ENCODE assay signal across 17 cellular contexts in the genomic region with DNA sequence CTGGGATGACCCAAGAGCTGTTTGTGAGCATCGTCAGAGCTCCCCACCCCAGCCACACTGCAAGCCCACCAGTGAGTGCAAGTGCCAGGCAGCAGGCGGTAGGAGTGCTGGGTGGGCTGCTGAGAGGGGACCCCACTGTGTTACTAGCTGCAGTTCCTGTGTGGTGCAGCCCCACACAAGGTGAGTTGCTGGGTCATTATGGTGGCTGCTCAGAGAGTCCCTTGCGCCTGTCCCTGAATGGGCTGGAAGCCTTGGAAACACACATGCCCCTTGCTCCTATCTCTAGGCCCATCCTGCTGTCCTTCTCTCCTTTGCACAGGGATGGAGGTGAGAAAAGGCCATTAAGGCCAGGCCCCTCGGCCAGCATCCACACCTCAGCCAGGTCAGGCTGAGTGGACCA.
A peak's percentile ranks its signal among the peaks of the same experiment; 100 is the strongest.
DNase-seq lines count a peak whose midpoint lies in the region; ATAC-seq, FAIRE-seq and TF ChIP-seq lines count a peak whose summit lies in the region.
"Had no signal": no experiment of that assay in that cellular context is flagged by ENCODE, and none has a peak within 500 bp of the region (broad histone marks: within the 10 kb centered on the region; RNA-seq: fewer than 3 reads in every experiment).

No MANE protein-coding gene starts in this region.

- H3K4me3 ChIP-seq in left ventricle myocardium inferior (no peak overlapping the region), heart left ventricle (no peak overlapping the region), upper lobe of right lung (no peak overlapping the region)
- H3K4me3 ChIP-seq: A549, GM23248, HAP-1, MG63, SJSA1 had no signal

- H3K4me1 ChIP-seq in left ventricle myocardium inferior (peaks cover 48% of the 10 kb centered on the region), heart left ventricle (peaks cover 0 to 32% (median 0%) of the 10 kb centered on the region in 12 donors), upper lobe of right lung (no peaks in the 10 kb centered on the region)
- H3K4me1 ChIP-seq: A549, HAP-1, SJSA1 had no signal

- POLR2A ChIA-PET in GM10248 (lab: Yijun Ruan, JAX): no interaction called here

- no peak for FAIRE-seq in GM12891 (lab: Jason Lieb, UNC)
- FAIRE-seq: A549 had no signal

- peaks cover 91% of the 10 kb centered on the region for H3K36me3 ChIP-seq in left ventricle myocardium inferior
- H3K36me3 ChIP-seq in heart left ventricle: peaks cover 0 to 89% (median 43%) of the 10 kb centered on the region in 9 donors
- H3K36me3 ChIP-seq in upper lobe of right lung: no peaks in the 10 kb centered on the region
- H3K36me3 ChIP-seq: HAP-1, MG63, SJSA1 had no signal

- intact Hi-C loops in left ventricle myocardium inferior (cut with micrococcal nuclease) (no loop called here), heart left ventricle (cut with DNase I) (no loop called here), upper lobe of right lung (cut with DNase I) (no loop called here)

- no peak for TF ChIP-seq CTCF in left ventricle myocardium inferior (IDR thresholded peaks at IDR 0.05; ENCODE audit: borderline replicate concordance)
- no peak for TF ChIP-seq CTCF in heart left ventricle (IDR thresholded peaks at IDR 0.05)
- no peak for TF ChIP-seq CTCF in GM10248 (IDR thresholded peaks at IDR 0.05; ENCODE audit: control extremely low read depth, extremely low read depth, low read depth, missing control alignments)
- no peak for TF ChIP-seq CTCF in upper lobe of right lung (IDR thresholded peaks at IDR 0.05)

- no peaks in the 10 kb centered on the region for H3K9me3 ChIP-seq in left ventricle myocardium inferior (replicated peaks)
- H3K9me3 ChIP-seq in heart left ventricle: no peaks in the 10 kb centered on the region
- no peaks in the 10 kb centered on the region for H3K9me3 ChIP-seq in upper lobe of right lung
- H3K9me3 ChIP-seq: A549, HAP-1, MG63, SJSA1 had no signal

- H3K27me3 ChIP-seq in left ventricle myocardium inferior (ENCODE audit: low read depth) (no peaks in the 10 kb centered on the region), heart left ventricle (no peaks in the 10 kb centered on the region), upper lobe of right lung (no peaks in the 10 kb centered on the region)
- H3K27me3 ChIP-seq: MG63, SJSA1 had no signal

- H3K27ac ChIP-seq in left ventricle myocardium inferior (replicated peaks) (peak overlapping the region; percentile 65), heart left ventricle (no peak overlapping the region), upper lobe of right lung (no peak overlapping the region)
- H3K27ac ChIP-seq: A549, GM23248, SJSA1 had no signal

- WGBS in heart left ventricle, 4 donors: 79 to 83% (median 80%) methylated on average over 2 to 4 of the region's 4 CpGs

- no peak for TF ChIP-seq POLR2A in heart left ventricle (IDR thresholded peaks at IDR 0.05)
- no peak for TF ChIP-seq POLR2A in GM12891 (IDR thresholded peaks at IDR 0.05; ENCODE audit: low read depth, low read length)

- no peak for DNase-seq in left ventricle myocardium inferior
- DNase-seq in heart left ventricle: no peak
- peak; percentile 13 for DNase-seq in GM10248 (ENCODE audit: extremely low spot score)
- peak; percentile 29 for DNase-seq in ecto neural progenitor cell (ENCODE audit: low spot score)
- no peak for DNase-seq in upper lobe of right lung
- no peak for DNase-seq in GM12891 (ENCODE audit: insufficient read length, low spot score)
- DNase-seq: CD8-positive, alpha-beta memory T cell; DND-41; MG63; NCI-H2029; NCI-H524 treated with DMSO at 0.1 percent for 48 hours; Right ventricle myocardium superior had no signal

- ATAC-seq in heart left ventricle (no peak), GM19324 (IDR thresholded peaks at IDR 0.05; ENCODE audit: low FRiP score, unreplicated experiment) (no peak), upper lobe of right lung (no peak)

- CTCF ChIA-PET in GM10248 (lab: Yijun Ruan, JAX): interaction anchor here (0.7 to 1.4 kb wide), 5 partner anchors 10 to 17 kb away, joined by 3 read pairs; no protein-coding TSS in a partner anchor

TF ChIP-seq in GM12891, 5 proteins besides CTCF, POLR2A, EP300 and RAD21:
- TF ChIP-seq PAX5 (IDR thresholded peaks at IDR 0.05; ENCODE audit: insufficient read depth, low read length, severe bottlenecking): no peak
- TF ChIP-seq POU2F2 (IDR thresholded peaks at IDR 0.05; ENCODE audit: low read depth, low read length): no peak
- no peak for TF ChIP-seq POLR2AphosphoS5 (IDR thresholded peaks at IDR 0.05; ENCODE audit: low read depth, low read length)
- no peak for TF ChIP-seq SPI1 (IDR thresholded peaks at IDR 0.05; ENCODE audit: low read depth, low read length)
- TF ChIP-seq TAF1 (IDR thresholded peaks at IDR 0.05; ENCODE audit: low read depth, low read length): no peak

Comparison
In these comparisons a context has a peak if more than half of its experiments do, and no peak if none do; other contexts are left out.
1. DNase-seq: peak in GM10248 (single experiment) and ecto neural progenitor cell (single experiment); none in left ventricle myocardium inferior (single experiment), heart left ventricle (0 of 5), upper lobe of right lung (single experiment) and GM12891 (single experiment).